ENCODE assay signal across 13 cellular contexts in the genomic region with DNA sequence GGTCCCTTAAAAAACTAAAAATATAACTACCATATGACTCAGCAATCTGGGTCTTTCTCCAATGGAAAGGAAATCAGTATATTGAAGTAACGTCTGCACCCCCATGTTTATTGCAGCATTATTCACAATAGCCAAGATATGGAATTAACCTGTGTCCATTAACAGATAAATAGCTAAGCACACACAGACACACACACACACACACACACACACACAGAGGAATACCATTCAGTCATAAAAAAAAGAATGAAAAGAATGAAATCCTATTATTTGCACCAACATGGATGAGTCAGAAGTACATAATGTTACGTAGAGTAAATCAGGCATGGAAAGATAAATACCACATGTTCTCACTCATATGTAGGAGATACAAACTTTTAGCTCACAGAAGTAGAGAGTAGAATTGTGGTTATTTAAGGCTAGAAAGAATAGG. TPM values are rescaled to one million over a fixed set of nuclear protein-coding genes. Genes with fewer than 3 reads are reported as not detected.
DNase-seq lines count a peak whose midpoint lies in the region; ATAC-seq and TF ChIP-seq lines count a peak whose summit lies in the region.
"Had no signal": no experiment of that assay in that cellular context is flagged by ENCODE, and none has a peak within 500 bp of the region (broad histone marks: within the 10 kb centered on the region; RNA-seq: fewer than 3 reads in every experiment).

No MANE protein-coding gene starts in this region.

- DNase-seq in activated CD8-positive, alpha-beta memory T cell treated with anti-CD3 and anti-CD28 coated beads, Interleukin-2, amount 10 ng/mL, durations not matched to agents 7 days and 5 days = no peak
- no peak for DNase-seq in activated CD8-positive, alpha-beta memory T cell treated with anti-CD3 and anti-CD28 coated beads, Interleukin-2, amount 50 U/mL, for 4 hours
- no peak for DNase-seq in activated naive CD8-positive, alpha-beta T cell treated with anti-CD3 and anti-CD28 coated beads for 36 hours
- DNase-seq in foreskin keratinocyte (peak in 1 of 2 donors; percentile 88), NCI-H2081 (lab: John Stamatoyannopoulos, UW) (no peak), GM03348 (ENCODE audit: low spot score) (no peak)
- no peak for DNase-seq in stimulated activated naive CD8-positive, alpha-beta T cell treated with anti-CD3 and anti-CD28 coated beads, Interleukin-15, Interleukin-2, amounts not matched to agents 100 U/mL and 50 U/mL, for 24 hours
- DNase-seq: hippocampal formation, NCI-H1694, T1000 had no signal

- H3K4me1 ChIP-seq in foreskin keratinocyte = peaks cover 4% of the 10 kb centered on the region

- peaks cover 80% of the 10 kb centered on the region for H3K36me3 Mint-ChIP-seq in activated CD8-positive, alpha-beta memory T cell treated with anti-CD3 and anti-CD28 coated beads, Interleukin-2, amount 10 ng/mL, durations not matched to agents 7 days and 5 days
- peaks cover 77% of the 10 kb centered on the region for H3K36me3 Mint-ChIP-seq in activated naive CD8-positive, alpha-beta T cell treated with anti-CD3 and anti-CD28 coated beads for 36 hours

- H3K4me1 Mint-ChIP-seq in activated CD8-positive, alpha-beta memory T cell treated with anti-CD3 and anti-CD28 coated beads, Interleukin-2, amount 10 ng/mL, durations not matched to agents 7 days and 5 days = peaks cover 58% of the 10 kb centered on the region
- peaks cover 62% of the 10 kb centered on the region for H3K4me1 Mint-ChIP-seq in activated naive CD8-positive, alpha-beta T cell treated with anti-CD3 and anti-CD28 coated beads for 36 hours
- H3K4me1 Mint-ChIP-seq: nephron had no signal

- CTCF ChIA-PET in activated CD8-positive, alpha-beta memory T cell treated with anti-CD3 and anti-CD28 coated beads, Interleukin-2, amount 10 ng/mL, durations not matched to agents 7 days and 5 days (lab: Charles Lee) = interaction anchor here (1.5 to 5.1 kb wide), 3 partner anchors 12 to 21 kb away, joined by 6 to 19 read pairs (median 8); no protein-coding TSS in a partner anchor

- peak overlapping the region; percentile 96 for H3K27ac Mint-ChIP-seq in activated CD8-positive, alpha-beta memory T cell treated with anti-CD3 and anti-CD28 coated beads, Interleukin-2, amount 10 ng/mL, durations not matched to agents 7 days and 5 days
- peak overlapping the region; percentile 90 for H3K27ac Mint-ChIP-seq in activated naive CD8-positive, alpha-beta T cell treated with anti-CD3 and anti-CD28 coated beads for 36 hours
- H3K27ac Mint-ChIP-seq: nephron had no signal

- H3K9me3 Mint-ChIP-seq in activated CD8-positive, alpha-beta memory T cell treated with anti-CD3 and anti-CD28 coated beads, Interleukin-2, amount 10 ng/mL, durations not matched to agents 7 days and 5 days (ENCODE audit: low read depth) = no peaks in the 10 kb centered on the region
- peaks cover 6% of the 10 kb centered on the region for H3K9me3 Mint-ChIP-seq in activated naive CD8-positive, alpha-beta T cell treated with anti-CD3 and anti-CD28 coated beads for 36 hours

- TF ChIP-seq CTCF in foreskin keratinocyte (conservative IDR thresholded peaks at IDR 0.05) = no peak

- no peaks in the 10 kb centered on the region for H3K27me3 ChIP-seq in foreskin keratinocyte

- peak overlapping the region; percentile 91 for H3K4me3 Mint-ChIP-seq in activated CD8-positive, alpha-beta memory T cell treated with anti-CD3 and anti-CD28 coated beads, Interleukin-2, amount 10 ng/mL, durations not matched to agents 7 days and 5 days
- H3K4me3 Mint-ChIP-seq in activated naive CD8-positive, alpha-beta T cell treated with anti-CD3 and anti-CD28 coated beads for 36 hours = peak overlapping the region; percentile 88
- H3K4me3 Mint-ChIP-seq: nephron had no signal

- no peaks in the 10 kb centered on the region for H3K27me3 Mint-ChIP-seq in activated CD8-positive, alpha-beta memory T cell treated with anti-CD3 and anti-CD28 coated beads, Interleukin-2, amount 10 ng/mL, durations not matched to agents 7 days and 5 days
- no peaks in the 10 kb centered on the region for H3K27me3 Mint-ChIP-seq in activated naive CD8-positive, alpha-beta T cell treated with anti-CD3 and anti-CD28 coated beads for 36 hours

- ATAC-seq in activated CD8-positive, alpha-beta memory T cell treated with anti-CD3 and anti-CD28 coated beads, Interleukin-2, amount 10 ng/mL, durations not matched to agents 7 days and 5 days = peak; percentile 62
- ATAC-seq in foreskin keratinocyte = peak; percentile 87
- peak; percentile 78 for ATAC-seq in stimulated activated naive CD8-positive, alpha-beta T cell treated with anti-CD3 and anti-CD28 coated beads, Interleukin-15, Interleukin-2, amounts not matched to agents 100 U/mL and 50 U/mL, for 24 hours
- ATAC-seq in GM19328 (IDR thresholded peaks at IDR 0.05; ENCODE audit: unreplicated experiment) = no peak

- no peak overlapping the region for H3K27ac ChIP-seq in foreskin keratinocyte

RNA-seq across cellular contexts. Expression of gene KLRK1, which starts 4.6 kb away (rescaled TPM):
- 100 to 1,000 TPM; 135 to 195 TPM for total RNA-seq in activated CD8-positive, alpha-beta memory T cell treated with anti-CD3 and anti-CD28 coated beads, Interleukin-2, amount 10 ng/mL, durations not matched to agents 7 days and 5 days
- 100 to 1,000 TPM; 112 to 114 TPM for total RNA-seq in activated naive CD8-positive, alpha-beta T cell treated with anti-CD3 and anti-CD28 coated beads for 36 hours
- total RNA-seq in foreskin keratinocyte = not detected in 2 replicates
- polyA plus RNA-seq in foreskin keratinocyte = not detected in 2 replicates
- total RNA-seq: A172 had no signal

RNA-seq across cellular contexts. Expression of gene KLRC4, which starts 24.4 kb away (rescaled TPM):
- total RNA-seq in activated CD8-positive, alpha-beta memory T cell treated with anti-CD3 and anti-CD28 coated beads, Interleukin-2, amount 10 ng/mL, durations not matched to agents 7 days and 5 days = 10 to 100 TPM; 29.2 to 33.7 TPM
- 1 to 10 TPM; 2.4 TPM for total RNA-seq in activated naive CD8-positive, alpha-beta T cell treated with anti-CD3 and anti-CD28 coated beads for 36 hours
- not detected in 2 replicates for total RNA-seq in foreskin keratinocyte
- polyA plus RNA-seq in foreskin keratinocyte = not detected in 2 replicates
- total RNA-seq: A172 had no signal

RNA-seq across cellular contexts. Expression of gene KLRC3, which starts 35.2 kb away (rescaled TPM):
- total RNA-seq in activated CD8-positive, alpha-beta memory T cell treated with anti-CD3 and anti-CD28 coated beads, Interleukin-2, amount 10 ng/mL, durations not matched to agents 7 days and 5 days = 1 to 10 TPM; 6.2 to 9.9 TPM
- total RNA-seq in activated naive CD8-positive, alpha-beta T cell treated with anti-CD3 and anti-CD28 coated beads for 36 hours = 1 to 10 TPM in 1 of 2 experiments, under 1 TPM in 1; 0.64 to 1.1 TPM
- total RNA-seq in foreskin keratinocyte = not detected in 2 replicates
- polyA plus RNA-seq in foreskin keratinocyte = not detected in 2 replicates
- total RNA-seq: A172 had no signal

RNA-seq across cellular contexts. Expression of gene KLRC2, which starts 50.6 kb away (rescaled TPM):
- total RNA-seq in activated CD8-positive, alpha-beta memory T cell treated with anti-CD3 and anti-CD28 coated beads, Interleukin-2, amount 10 ng/mL, durations not matched to agents 7 days and 5 days = 10 to 100 TPM in 1 of 2 experiments, 1 to 10 TPM in 1; 6.8 to 23.4 TPM
- total RNA-seq in activated naive CD8-positive, alpha-beta T cell treated with anti-CD3 and anti-CD28 coated beads for 36 hours = under 1 TPM in 1 of 2 experiments, not detected in 1; 0.82 TPM
- not detected in 2 replicates for total RNA-seq in foreskin keratinocyte
- polyA plus RNA-seq in foreskin keratinocyte = not detected in 2 replicates
- total RNA-seq: A172 had no signal

Comparison
In these comparisons a context has a peak if more than half of its experiments do, and no peak if none do; other contexts are left out.
1. RNA of gene KLRK1, which starts 4.6 kb away (total RNA-seq): 135 to 195 TPM in activated CD8-positive, alpha-beta memory T cell treated with anti-CD3 and anti-CD28 coated beads, Interleukin-2, amount 10 ng/mL, durations not matched to agents 7 days and 5 days and 112 to 114 TPM in activated naive CD8-positive, alpha-beta T cell treated with anti-CD3 and anti-CD28 coated beads for 36 hours; not detected in foreskin keratinocyte; every median in the first group is over 100 times any median in the second.
2. RNA of gene KLRC4, which starts 24.4 kb away (total RNA-seq): 29.2 to 33.7 TPM in activated CD8-positive, alpha-beta memory T cell treated with anti-CD3 and anti-CD28 coated beads, Interleukin-2, amount 10 ng/mL, durations not matched to agents 7 days and 5 days; 2.4 TPM in activated naive CD8-positive, alpha-beta T cell treated with anti-CD3 and anti-CD28 coated beads for 36 hours and not detected in foreskin keratinocyte; every median in the first group is over 4 times any median in the second.